Comparison of ENCODE assay signal across 19 cellular contexts in genomic region chr13:87810391-87810801, GRCh38.
DNase-seq lines count a peak whose midpoint lies in the region; ATAC-seq, FAIRE-seq and TF ChIP-seq lines count a peak whose summit lies in the region.
"Had no signal": no experiment of that assay in that cellular context is flagged by ENCODE, and none has a peak within 500 bp of the region (broad histone marks: within the 10 kb centered on the region; RNA-seq: fewer than 3 reads in every experiment).

No MANE protein-coding gene starts in this region.

- H3K9me3 Mint-ChIP-seq in nephron: no peaks in the 10 kb centered on the region
- H3K9me3 Mint-ChIP-seq: stimulated activated memory B cell treated with anti-CD40 and anti-IgM and Interleukin-4, amounts not matched to agents 10 μg/mL and 1 μg/mL and 100 μg/mL, for 72 hours had no signal

- no peaks in the 10 kb centered on the region for H3K4me1 ChIP-seq in ES-I3 (ENCODE audit: insufficient read depth, low read length)
- no peaks in the 10 kb centered on the region for H3K4me1 ChIP-seq in foreskin keratinocyte

- H3K27ac Mint-ChIP-seq in nephron: no peak overlapping the region
- H3K27ac Mint-ChIP-seq: stimulated activated memory B cell treated with anti-CD40 and anti-IgM and Interleukin-4, amounts not matched to agents 10 μg/mL and 1 μg/mL and 100 μg/mL, for 72 hours had no signal

- H3K4me3 Mint-ChIP-seq in nephron: peak overlapping the region in 2 of 3 experiments; percentile 17 to 65
- H3K4me3 Mint-ChIP-seq: stimulated activated memory B cell treated with anti-CD40 and anti-IgM and Interleukin-4, amounts not matched to agents 10 μg/mL and 1 μg/mL and 100 μg/mL, for 72 hours had no signal

- no peaks in the 10 kb centered on the region for H3K4me1 Mint-ChIP-seq in nephron
- H3K4me1 Mint-ChIP-seq: stimulated activated memory B cell treated with anti-CD40 and anti-IgM and Interleukin-4, amounts not matched to agents 10 μg/mL and 1 μg/mL and 100 μg/mL, for 72 hours had no signal

- peak overlapping the region; percentile 68; the same call in 1 of the 2 replicates for H3K9ac ChIP-seq in ES-I3 (ENCODE audit: low read depth, low read length)
- H3K9ac ChIP-seq: SK-N-SH had no signal

- no peaks in the 10 kb centered on the region for H3K27me3 ChIP-seq in foreskin keratinocyte

- peak; percentile 65 for ATAC-seq in foreskin keratinocyte
- ATAC-seq: activated CD4-positive, CD25-positive, alpha-beta regulatory T cell treated with anti-CD3 and anti-CD28 coated beads, Interleukin-2, amount 50 U/mL, for 24 hours; esophagus mucosa; stimulated activated memory B cell treated with anti-CD40 and anti-IgM and Interleukin-4, amounts not matched to agents 10 μg/mL and 1 μg/mL and 100 μg/mL, for 72 hours had no signal

- H3K27ac ChIP-seq in foreskin keratinocyte: no peak overlapping the region

- H3K9me3 ChIP-seq in ES-I3 (ENCODE audit: control insufficient read depth, insufficient read depth, low read length): no peaks in the 10 kb centered on the region
- H3K9me3 ChIP-seq: SK-N-SH had no signal

- H3K27me3 Mint-ChIP-seq in nephron (ENCODE audit: low read depth): no peaks in the 10 kb centered on the region
- H3K27me3 Mint-ChIP-seq: stimulated activated memory B cell treated with anti-CD40 and anti-IgM and Interleukin-4, amounts not matched to agents 10 μg/mL and 1 μg/mL and 100 μg/mL, for 72 hours had no signal

- no peaks in the 10 kb centered on the region for H3K36me3 Mint-ChIP-seq in nephron (ENCODE audit: low read depth)
- H3K36me3 Mint-ChIP-seq: stimulated activated memory B cell treated with anti-CD40 and anti-IgM and Interleukin-4, amounts not matched to agents 10 μg/mL and 1 μg/mL and 100 μg/mL, for 72 hours had no signal

- DNase-seq in OCI-M1 (lab: John Stamatoyannopoulos, UW): peak; percentile 92
- peak; percentile 48 to 58 for DNase-seq in foreskin keratinocyte
- DNase-seq in SHP77 treated with DMSO at 0.1 percent for 48 hours (lab: John Stamatoyannopoulos, UW): no peak
- no peak for DNase-seq in NCI-H446 (lab: John Stamatoyannopoulos, UW)
- no peak for DNase-seq in D721Med (ENCODE audit: insufficient read length, low spot score)
- no peak for DNase-seq in activated CD4-positive, CD25-positive, alpha-beta regulatory T cell treated with anti-CD3 and anti-CD28 coated beads, Interleukin-2, amount 50 U/mL, for 72 hours
- DNase-seq: activated T-cell treated with anti-CD3 and anti-CD28 coated beads for 4 hours; cerebellar nuclear complex; DMS79; NCI-H187 treated with DMSO at 0.1 percent for 48 hours; retina; SK-N-SH; stimulated activated CD4-positive, alpha-beta T cell treated with anti-CD3 and anti-CD28 coated beads, Interleukin-4, amount 100 ng/mL, for 1 hour had no signal

- peak; percentile 31 for TF ChIP-seq CTCF in foreskin keratinocyte (conservative IDR thresholded peaks at IDR 0.05)
- TF ChIP-seq CTCF in nephron (IDR thresholded peaks at IDR 0.05; ENCODE audit: unreplicated experiment in 3 of 3): no peak
- TF ChIP-seq CTCF in D721Med (IDR thresholded peaks at IDR 0.05; ENCODE audit: insufficient read depth, missing control alignments): no peak

- FAIRE-seq in D721Med (lab: Jason Lieb, UNC): no peak
- FAIRE-seq: urothelium cell line had no signal

- no peaks in the 10 kb centered on the region for H3K36me3 ChIP-seq in ES-I3 (ENCODE audit: insufficient read depth, low read length)

Comparison
In these comparisons a context has a peak if more than half of its experiments do, and no peak if none do; other contexts are left out.
1. DNase-seq: peak in OCI-M1 (single experiment) and foreskin keratinocyte (2 of 2); none in SHP77 treated with DMSO at 0.1 percent for 48 hours (single experiment), NCI-H446 (0 of 2), D721Med (single experiment) and activated CD4-positive, CD25-positive, alpha-beta regulatory T cell treated with anti-CD3 and anti-CD28 coated beads, Interleukin-2, amount 50 U/mL, for 72 hours (single experiment).